ENCODE assay signal across 33 cellular contexts in the genomic region with DNA sequence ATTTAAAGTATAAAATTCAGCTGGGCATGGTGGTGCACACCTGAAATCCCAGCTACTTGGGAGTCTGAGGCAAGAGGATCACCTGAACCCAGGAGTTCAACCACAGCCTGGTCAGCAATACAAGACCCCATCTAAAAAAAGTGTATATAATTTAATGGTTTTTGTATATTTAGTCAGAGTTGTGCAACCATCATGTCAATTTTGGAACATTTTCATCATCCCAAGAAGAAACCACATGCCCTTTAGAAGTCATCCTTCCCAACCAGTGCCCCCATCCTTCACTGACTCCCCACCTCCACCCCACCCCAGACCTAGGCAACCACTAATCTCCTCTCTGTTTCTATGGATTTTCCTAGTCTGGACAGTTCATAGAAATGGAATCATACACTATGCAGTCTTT. TPM values are rescaled to one million over a fixed set of nuclear protein-coding genes. Genes with fewer than 3 reads are reported as not detected.
"Had no signal": no experiment of that assay in that cellular context is flagged by ENCODE, and none has a peak within 500 bp of the region (broad histone marks: within the 10 kb centered on the region; RNA-seq: fewer than 3 reads in every experiment).

No MANE protein-coding gene starts in this region.

- H3K4me3 Mint-ChIP-seq: activated T-cell treated with anti-CD3 and anti-CD28 coated beads, Interleukin-2, amount 50 U/mL, for 72 hours; brain; effector memory CD8-positive, alpha-beta T cell; naive B cell; nephron progenitor cell; stimulated activated memory B cell treated with anti-CD40 and anti-IgM and Interleukin-4, amounts not matched to agents 10 μg/mL and 1 μg/mL and 100 μg/mL, for 72 hours; stimulated activated naive CD8-positive, alpha-beta T cell treated with anti-CD3 and anti-CD28 coated beads, Interleukin-15, amount 100 ng/mL, for 72 hours; type B pancreatic cell had no signal

- ATAC-seq: activated naive CD4-positive, alpha-beta T cell treated with anti-CD3 and anti-CD28 coated beads, Interleukin-2, amount 50 U/mL, for 72 hours; activated T-cell treated with anti-CD3 and anti-CD28 coated beads, Interleukin-2, amount 50 U/mL, for 72 hours; effector memory CD8-positive, alpha-beta T cell; heart left ventricle; left lung; lower lobe of right lung; pancreas; sciatic nerve; stimulated activated memory B cell treated with anti-CD40 and anti-IgM and Interleukin-4, amounts not matched to agents 10 μg/mL and 1 μg/mL and 100 μg/mL, for 72 hours; stimulated activated naive CD8-positive, alpha-beta T cell treated with anti-CD3 and anti-CD28 coated beads, Interleukin-15, amount 100 ng/mL, for 72 hours had no signal

- H3K27me3 Mint-ChIP-seq: brain had no signal

- H3K9me3 Mint-ChIP-seq: activated naive CD4-positive, alpha-beta T cell treated with anti-CD3 and anti-CD28 coated beads, Interleukin-2, amount 50 U/mL, for 72 hours; activated T-cell treated with anti-CD3 and anti-CD28 coated beads, Interleukin-2, amount 50 U/mL, for 72 hours; brain; effector memory CD8-positive, alpha-beta T cell; nephron progenitor cell; stimulated activated memory B cell treated with anti-CD40 and anti-IgM and Interleukin-4, amounts not matched to agents 10 μg/mL and 1 μg/mL and 100 μg/mL, for 72 hours; stimulated activated naive CD8-positive, alpha-beta T cell treated with anti-CD3 and anti-CD28 coated beads, Interleukin-15, amount 100 ng/mL, for 72 hours; type B pancreatic cell had no signal

- H3K4me3 ChIP-seq: ascending aorta, heart left ventricle, left lung, lower lobe of right lung, pancreas, prostate gland, vagina had no signal

- H3K36me3 ChIP-seq: ascending aorta, heart left ventricle, left lung, lower lobe of right lung, neutrophil, pancreas, prostate gland, vagina had no signal

- H3K27me3 ChIP-seq: ascending aorta, heart left ventricle, left lung, pancreas, vagina had no signal

- H3K36me3 Mint-ChIP-seq: activated naive CD4-positive, alpha-beta T cell treated with anti-CD3 and anti-CD28 coated beads, Interleukin-2, amount 50 U/mL, for 72 hours; brain; naive B cell; stimulated activated memory B cell treated with anti-CD40 and anti-IgM and Interleukin-4, amounts not matched to agents 10 μg/mL and 1 μg/mL and 100 μg/mL, for 72 hours; type B pancreatic cell had no signal

- H3K27ac Mint-ChIP-seq: activated naive CD4-positive, alpha-beta T cell treated with anti-CD3 and anti-CD28 coated beads, Interleukin-2, amount 50 U/mL, for 72 hours; activated T-cell treated with anti-CD3 and anti-CD28 coated beads, Interleukin-2, amount 50 U/mL, for 72 hours; brain; effector memory CD8-positive, alpha-beta T cell; nephron progenitor cell; stimulated activated memory B cell treated with anti-CD40 and anti-IgM and Interleukin-4, amounts not matched to agents 10 μg/mL and 1 μg/mL and 100 μg/mL, for 72 hours; stimulated activated naive CD8-positive, alpha-beta T cell treated with anti-CD3 and anti-CD28 coated beads, Interleukin-15, amount 100 ng/mL, for 72 hours; type B pancreatic cell had no signal

- H3K4me1 Mint-ChIP-seq: stimulated activated memory B cell treated with anti-CD40 and anti-IgM and Interleukin-4, amounts not matched to agents 10 μg/mL and 1 μg/mL and 100 μg/mL, for 72 hours had no signal

- DNase-seq: activated CD4-positive, alpha-beta T cell treated with anti-CD3 and anti-CD28 coated beads for 4 hours; activated CD4-positive, alpha-beta T cell treated with anti-CD3 and anti-CD28 coated beads, Interleukin-2, amount 50 U/mL, for 4 hours; activated naive CD4-positive, alpha-beta T cell; activated T-cell treated with anti-CD3 and anti-CD28 coated beads for 4 hours; activated T-cell treated with anti-CD3 and anti-CD28 coated beads, Interleukin-2, amount 50 U/mL, for 72 hours; cortex of kidney; effector memory CD8-positive, alpha-beta T cell; erythroblast; foreskin fibroblast; heart left ventricle; hypothalamus; left lung; lower lobe of right lung; mesendoderm; naive B cell; nephron progenitor cell; pancreas; retina; small intestine; stimulated activated CD4-positive, alpha-beta T cell treated with anti-CD3 and anti-CD28 coated beads, Interleukin-1b, Interleukin-23, amount 100 ng/mL, for 48 hours; stimulated activated CD4-positive, alpha-beta T cell treated with anti-CD3 and anti-CD28 coated beads, Interleukin-4, amount 100 ng/mL, for 4 hours; stimulated activated CD8-positive, alpha-beta memory T cell treated with anti-CD3 and anti-CD28 coated beads, Interleukin-4, amount 100 ng/mL, for 48 hours; stimulated activated naive CD8-positive, alpha-beta T cell treated with anti-CD3 and anti-CD28 coated beads, Interleukin-15, amount 100 ng/mL, for 72 hours; substantia nigra had no signal

RNA-seq across cellular contexts. Expression of a gene that starts 18.8 kb away (rescaled TPM):
- total RNA-seq: activated naive CD4-positive, alpha-beta T cell treated with anti-CD3 and anti-CD28 coated beads, Interleukin-2, amount 50 U/mL, for 72 hours; activated T-cell treated with anti-CD3 and anti-CD28 coated beads, Interleukin-2, amount 50 U/mL, for 72 hours had no signal
